12 cellular contexts compared by ENCODE assay signal in the genomic region with DNA sequence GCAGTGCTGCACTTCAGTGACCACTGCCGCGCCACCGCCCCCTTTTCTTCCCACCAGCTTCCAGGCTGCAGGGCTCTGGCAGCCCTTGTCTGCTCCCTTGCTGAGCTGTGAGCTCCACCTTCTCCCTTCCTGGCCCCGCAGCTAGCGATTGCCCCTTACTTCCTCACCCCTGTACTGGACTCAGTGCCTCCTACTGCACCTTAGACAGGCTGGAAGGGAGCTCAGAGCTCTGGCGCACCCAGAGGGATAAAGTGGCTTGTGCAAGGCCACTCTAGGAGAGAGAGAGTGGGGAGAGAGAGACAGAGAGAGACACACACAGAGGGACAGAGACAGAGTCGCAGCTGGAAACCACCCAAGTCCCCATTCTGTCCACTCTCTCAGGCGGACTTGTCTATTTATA. TPM values are rescaled to one million over a fixed set of nuclear protein-coding genes. Genes with fewer than 3 reads are reported as not detected.
DNase-seq lines count a peak whose midpoint lies in the region; ATAC-seq, FAIRE-seq and TF ChIP-seq lines count a peak whose summit lies in the region.
"Had no signal": no experiment of that assay in that cellular context is flagged by ENCODE, and none has a peak within 500 bp of the region (broad histone marks: within the 10 kb centered on the region; RNA-seq: fewer than 3 reads in every experiment).

No MANE protein-coding gene starts in this region.

- no peaks in the 10 kb centered on the region for H3K9me3 ChIP-seq in H1 (ENCODE audit: insufficient read depth in 2 of 2, low read depth in 1 of 2, low read length in 1 of 2)
- H3K9me3 ChIP-seq in vagina = no peaks in the 10 kb centered on the region

- H3K4me2 ChIP-seq in H1 (ENCODE audit: insufficient read depth in 1 of 2, low read depth in 2 of 2, low read length in 2 of 2) (0 out of 4 replicates have a peak overlapping the region, but pooled peaks of 1 of the 2 experiments have one; percentile 1), mesendoderm (ENCODE audit: low read length) (no peak overlapping the region)

- H3K79me2 ChIP-seq in H1 (ENCODE audit: control insufficient read depth in 1 of 2, insufficient read depth in 2 of 2, low read length in 2 of 2) (peaks cover under 1 to 22% of the 10 kb centered on the region in 2 experiments; a peak in 3 of 4 replicates), mesendoderm (ENCODE audit: control insufficient read depth, insufficient read depth, low read length) (peaks cover 19% of the 10 kb centered on the region)

- H3K9ac ChIP-seq in H1 (replicated peaks in 1 of 4; ENCODE audit: extremely low read depth in 1 of 4, low read depth in 3 of 4, low read length in 3 of 4) (no peak overlapping the region), mesendoderm (ENCODE audit: low read length) (no peak overlapping the region)

- H3K56ac ChIP-seq in H1 (replicated peaks; ENCODE audit: insufficient read length, low read depth, low read length) (no peak overlapping the region), mesendoderm (ENCODE audit: low read length) (no peak overlapping the region)

- no peak overlapping the region for H2BK120ac ChIP-seq in H1 (replicated peaks; ENCODE audit: low read depth, low read length)
- H2BK120ac ChIP-seq in mesendoderm (ENCODE audit: low read depth, low read length) = no peak overlapping the region

- H2BK15ac ChIP-seq in H1 (ENCODE audit: low read length) = no peak overlapping the region
- no peak overlapping the region for H2BK15ac ChIP-seq in mesendoderm (replicated peaks; ENCODE audit: low read depth)

- intact Hi-C loops in vagina (cut with DNase I) = loop anchor here (5.0 kb wide), 1 partner anchor 211 kb away; the partner anchor contains the start of gene USP46

- TF ChIP-seq CTCF in H1 (IDR thresholded peaks at IDR 0.05; ENCODE audit: control extremely low read depth in 1 of 3, insufficient read depth in 1 of 3, low read depth in 1 of 3, low read length in 3 of 3) (peak; percentile 8 to 44 (median 34); a peak in 3 of 4 replicates), vagina (IDR thresholded peaks at IDR 0.05) (no peak)

- H3K36me3 ChIP-seq in H1 (ENCODE audit: control insufficient read depth in 2 of 4, insufficient read depth in 4 of 4, low read length in 3 of 4) (peaks cover 16 to 47% (median 33%) of the 10 kb centered on the region in 4 experiments), mesendoderm (ENCODE audit: control insufficient read depth, insufficient read depth, low read length) (peaks cover 11% of the 10 kb centered on the region), vagina (no peaks in the 10 kb centered on the region)

- H4K5ac ChIP-seq in H1 (ENCODE audit: insufficient read length, low read depth, low read length) (no peak overlapping the region), mesendoderm (ENCODE audit: low read length) (no peak overlapping the region)

- no peak overlapping the region for H2AFZ ChIP-seq in H1 (ENCODE audit: low read length)

- TF ChIP-seq EP300 in H1 (IDR thresholded peaks at IDR 0.05; ENCODE audit: borderline replicate concordance in 1 of 2, low read depth in 2 of 2, low read length in 2 of 2) = no peak

- peaks cover 14 to 17% of the 10 kb centered on the region in 2 experiments for H4K20me1 ChIP-seq in H1 (replicated peaks in 1 of 2; ENCODE audit: control insufficient read depth in 1 of 2, insufficient read depth in 2 of 2, low read length in 2 of 2)

- no peak overlapping the region for H3K4me3 ChIP-seq in H1 (ENCODE audit: extremely low read depth in 1 of 4, insufficient read depth in 2 of 4, low read depth in 3 of 4, low read length in 4 of 4)
- H3K4me3 ChIP-seq in mesendoderm (ENCODE audit: low read length) = no peak overlapping the region
- no peak overlapping the region for H3K4me3 ChIP-seq in vagina

- no peaks in the 10 kb centered on the region; the same call in 1 of the 2 replicates for H3K23me2 ChIP-seq in H1 (ENCODE audit: low read depth, low read length)

- no peak overlapping the region for H4K91ac ChIP-seq in H1 (replicated peaks; ENCODE audit: insufficient read length, low read length)

- POLR2A ChIA-PET in H1 (lab: Charles Lee; ENCODE audit: partially characterized antibody) = interaction anchor here (0.5 to 11.0 kb wide), 25 partner anchors 9 to 394 kb away, joined by 3 to 165 read pairs (median 4); partner anchors contain the start of gene USP46

- no peak overlapping the region; the same call in 1 of the 2 replicates for H4K8ac ChIP-seq in H1 (ENCODE audit: extremely low read depth, insufficient read depth, low read length)
- H4K8ac ChIP-seq in mesendoderm (ENCODE audit: low read depth, low read length) = no peak overlapping the region

- no peak overlapping the region for H3K14ac ChIP-seq in H1 (ENCODE audit: insufficient read length)

- H2BK5ac ChIP-seq in H1 (ENCODE audit: low read depth, low read length) (peak overlapping the region; percentile 38; the same call in 1 of the 2 replicates), mesendoderm (ENCODE audit: low read length) (no peak overlapping the region)

- H2BK20ac ChIP-seq in H1 (ENCODE audit: low read length) = no peak overlapping the region

- ATAC-seq in HG02885 (IDR thresholded peaks at IDR 0.05; ENCODE audit: poor library complexity, unreplicated experiment) (no peak), GM18870 (IDR thresholded peaks at IDR 0.05; ENCODE audit: unreplicated experiment) (no peak)
- ATAC-seq: activated naive CD4-positive, alpha-beta T cell treated with anti-CD3 and anti-CD28 coated beads, Interleukin-2, amount 50 U/mL, for 72 hours had no signal

- H3K23ac ChIP-seq in H1 (ENCODE audit: insufficient read length) (no peak overlapping the region), mesendoderm (ENCODE audit: low read length) (no peak overlapping the region)

- H3K27me3 ChIP-seq in H1 (replicated peaks in 1 of 4; ENCODE audit: control insufficient read depth in 3 of 4, extremely low read depth in 1 of 4, insufficient read depth in 3 of 4, low read length in 3 of 4) = no peaks in the 10 kb centered on the region; a peak in 2 of 7 replicates
- H3K27me3 ChIP-seq in mesendoderm (ENCODE audit: insufficient read depth, low read length, poor library complexity) = no peaks in the 10 kb centered on the region
- H3K27me3 ChIP-seq in vagina = no peaks in the 10 kb centered on the region

- 76% methylated on average over 8 of the region's 8 CpGs; no CpG with 5 or more reads in 1 of the 2 experiments for WGBS in H1 (ENCODE audit: extremely low coverage in 1 of 2, insufficient coverage in 1 of 2, insufficient read length in 1 of 2, insufficient replicate concordance in 2 of 2, low coverage in 1 of 2, low lambda C conversion rate in 2 of 2, missing lambda C conversion rate in 1 of 2), 2 experiments
- no CpG with 5 or more reads among the region's 8 CpGs for WGBS in mesendoderm (ENCODE audit: extremely low coverage, insufficient coverage, low lambda C conversion rate)

- H3K27ac ChIP-seq in H1 (ENCODE audit: low read depth, low read length) = no peak overlapping the region
- H3K27ac ChIP-seq in mesendoderm (ENCODE audit: low read depth, low read length) = no peak overlapping the region
- H3K27ac ChIP-seq in vagina = peak overlapping the region; percentile 63
- H3K27ac ChIP-seq: epithelial cell of prostate had no signal

- H3K4ac ChIP-seq in H1 (replicated peaks; ENCODE audit: insufficient read length, low read depth, low read length) (no peak overlapping the region), mesendoderm (ENCODE audit: low read depth, low read length) (no peak overlapping the region)

- H2AK5ac ChIP-seq in H1 (ENCODE audit: low read depth, low read length) (no peak overlapping the region), mesendoderm (ENCODE audit: low read length) (no peak overlapping the region)

- TF ChIP-seq POLR2A in H1 (IDR thresholded peaks at IDR 0.05; ENCODE audit: control extremely low read depth in 1 of 2, low read depth in 2 of 2, low read length in 2 of 2) = peak in 1 of 2 experiments; percentile 12; a peak in 2 of 3 replicates
- no peak for TF ChIP-seq POLR2A in vagina (IDR thresholded peaks at IDR 0.05)

- H2BK12ac ChIP-seq in H1 (ENCODE audit: low read depth, low read length) = no peak overlapping the region; the same call in 1 of the 2 replicates

- TF ChIP-seq RAD21 in H1 (IDR thresholded peaks at IDR 0.05 in 1 of 2, conservative IDR thresholded peaks at IDR 0.05 in 1 of 2; ENCODE audit: low read depth in 2 of 2, low read length in 2 of 2) = peak; percentile 56 to 60

- no peak overlapping the region for H3K18ac ChIP-seq in H1 (ENCODE audit: extremely low read depth, low read length)
- no peak overlapping the region for H3K18ac ChIP-seq in mesendoderm (ENCODE audit: low read length)

- H3K4me1 ChIP-seq in H1 (replicated peaks in 1 of 4; ENCODE audit: control insufficient read depth in 3 of 4, insufficient read depth in 4 of 4, low read length in 3 of 4) = peaks cover 6 to 21% (median 10%) of the 10 kb centered on the region in 4 experiments
- H3K4me1 ChIP-seq in mesendoderm (ENCODE audit: control insufficient read depth, low read depth, low read length) = peaks cover 2% of the 10 kb centered on the region
- peaks cover 38% of the 10 kb centered on the region for H3K4me1 ChIP-seq in vagina

- CTCF ChIA-PET in H1 (lab: Charles Lee; ENCODE audit: partially characterized antibody) = interaction anchor here (0.5 to 1.9 kb wide), 12 partner anchors 22 to 192 kb away, joined by 3 to 7 read pairs (median 4); no protein-coding TSS in a partner anchor

- DNase-seq in NCI-H82 (lab: John Stamatoyannopoulos, UW) (peak; percentile 20), NCI-H82 treated with DMSO at 0.1 percent for 48 hours (lab: John Stamatoyannopoulos, UW; ENCODE audit: unreplicated experiment) (no peak), H1 (ENCODE audit: low read depth in 1 of 2, low spot score in 2 of 2) (no peak), mesendoderm (peak; percentile 85), vagina (ENCODE audit: extremely low spot score in 2 of 2) (no peak), ureter (ENCODE audit: low spot score) (no peak)
- DNase-seq: activated CD4-positive, CD25-positive, alpha-beta regulatory T cell; kidney glomerular epithelial cell had no signal

- H3K79me1 ChIP-seq in H1 (ENCODE audit: low read depth, low read length) (peaks cover 4% of the 10 kb centered on the region; the same call in 1 of the 2 replicates), mesendoderm (ENCODE audit: low read length) (peaks cover 11% of the 10 kb centered on the region)

- no peak for FAIRE-seq in H1 (lab: Jason Lieb, UNC)

TF ChIP-seq in H1, 55 proteins besides CTCF, POLR2A, EP300 and RAD21 (continues in another document):
- no peak for TF ChIP-seq TAF7 (optimal IDR thresholded peaks at IDR 0.05; ENCODE audit: borderline replicate concordance, low read depth, low read length)

RNA-seq across cellular contexts. Expression of gene RASL11B, which starts 6.0 kb away (rescaled TPM):
- total RNA-seq in H1 (2021; fragmentation: NEBNext Ultra II Directional; extraction: Animal tissue kit (Norgen Biotek cat#: 25700)) = 71.4 and 75.5 TPM in 2 replicates
- polyA plus RNA-seq in H1 (2011; rRNA removed) = 43.4 and 49.8 TPM in 2 replicates
- 56.0 TPM for polyA plus RNA-seq in H1 (2011; cell fraction: cytosol; rRNA removed)
- polyA plus RNA-seq in H1 (2011; cell fraction: nucleus; rRNA removed) = 36.6 TPM
- 38.7 to 54.6 TPM (median 48.5 TPM) in 4 replicates for polyA plus RNA-seq in H1 (2012, experiment 1 of 2)
- 63.2 TPM for polyA plus RNA-seq in H1 (2012, experiment 2 of 2)
- polyA plus RNA-seq in H1 (2013, experiment 1 of 2) = 69.8 TPM
- polyA plus RNA-seq in H1 (2013, experiment 2 of 2) = 72.4 TPM
- 63.6 and 88.9 TPM in 2 replicates for polyA minus RNA-seq in H1 (2011; rRNA and poly(A)+ RNA removed)
- polyA minus RNA-seq in H1 (2011; cell fraction: cytosol; rRNA and poly(A)+ RNA removed) = 42.1 TPM
- 63.3 TPM for polyA minus RNA-seq in H1 (2011; cell fraction: nucleus; rRNA and poly(A)+ RNA removed)
- polyA plus RNA-seq in mesendoderm (2013, experiment 1 of 2) = 35.4 TPM
- polyA plus RNA-seq in mesendoderm (2013, experiment 2 of 2) = 35.7 TPM
- total RNA-seq in vagina (9.3 TPM), ureter (14.5 TPM)

Comparison
In these comparisons a context has a peak if more than half of its experiments do, and no peak if none do; other contexts are left out.
1. DNase-seq: peak in NCI-H82 (single experiment) and mesendoderm (single experiment); none in NCI-H82 treated with DMSO at 0.1 percent for 48 hours (single experiment), H1 (0 of 2), vagina (0 of 2) and ureter (single experiment).
2. CTCF ChIP-seq: peak in H1 (3 of 3); none in vagina (0 of 3).